23 cellular contexts compared by ENCODE assay signal in genomic region chr1:176752505-176752904, GRCh38.
"Had no signal": no experiment of that assay in that cellular context is flagged by ENCODE, and none has a peak within 500 bp of the region (broad histone marks: within the 10 kb centered on the region; RNA-seq: fewer than 3 reads in every experiment).

No MANE protein-coding gene starts in this region.

- H3K79me2 ChIP-seq: hepatocyte had no signal

- H3K9me3 Mint-ChIP-seq: memory B cell; mesothelial cell of epicardium; stimulated activated effector memory CD8-positive, alpha-beta T cell treated with anti-CD3 and anti-CD28 coated beads, Interleukin-12 subunit alpha, Interleukin-12 subunit beta, amount 100 ng/mL, for 72 hours had no signal

- H3K36me3 Mint-ChIP-seq: memory B cell; mesothelial cell of epicardium; natural killer cell; stimulated activated effector memory CD8-positive, alpha-beta T cell treated with anti-CD3 and anti-CD28 coated beads, Interleukin-12 subunit alpha, Interleukin-12 subunit beta, amount 100 ng/mL, for 72 hours had no signal

- H3K27ac ChIP-seq: coronary artery, hepatocyte, left lung, lower lobe of right lung, suprapubic skin, thyroid gland, upper lobe of left lung, vagina had no signal

- H3K27me3 Mint-ChIP-seq: memory B cell had no signal

- H2AFZ ChIP-seq: hepatocyte had no signal

- H3K27me3 ChIP-seq: hepatocyte, left lung, suprapubic skin, thyroid gland, upper lobe of left lung, vagina had no signal

- H3K4me3 Mint-ChIP-seq: memory B cell; mesothelial cell of epicardium; natural killer cell; neural crest cell; stimulated activated effector memory CD8-positive, alpha-beta T cell treated with anti-CD3 and anti-CD28 coated beads, Interleukin-12 subunit alpha, Interleukin-12 subunit beta, amount 100 ng/mL, for 72 hours had no signal

- H3K4me1 ChIP-seq: left lung, lower lobe of right lung, suprapubic skin, thyroid gland, upper lobe of left lung, vagina had no signal

- H3K9me3 ChIP-seq: lower lobe of right lung, suprapubic skin, thyroid gland, upper lobe of left lung, vagina had no signal

- ATAC-seq: left lung; lower lobe of right lung; natural killer cell; right cardiac atrium; stimulated activated effector memory CD8-positive, alpha-beta T cell treated with anti-CD3 and anti-CD28 coated beads, Interleukin-12 subunit alpha, Interleukin-12 subunit beta, amount 100 ng/mL, for 72 hours; stimulated activated naive CD8-positive, alpha-beta T cell treated with anti-CD3 and anti-CD28 coated beads, Interleukin-15, Interleukin-2, amounts not matched to agents 100 U/mL and 50 U/mL, for 24 hours had no signal

- H3K4me3 ChIP-seq: coronary artery, hepatocyte, left lung, lower lobe of right lung, smooth muscle cell, suprapubic skin, thyroid gland, upper lobe of left lung, vagina had no signal

- H3K36me3 ChIP-seq: left lung, lower lobe of right lung, suprapubic skin, thyroid gland, upper lobe of left lung, vagina had no signal

- DNase-seq: effector CD4-positive, alpha-beta T cell; foreskin melanocyte; head of caudate nucleus; kidney glomerular epithelial cell; left lung; lower lobe of right lung; natural killer cell; posterior cingulate gyrus; right cardiac atrium; stimulated activated CD4-positive, alpha-beta T cell treated with anti-CD3 and anti-CD28 coated beads, Interleukin-2, amount 100 ng/mL, for 48 hours; stimulated activated CD8-positive, alpha-beta memory T cell treated with anti-CD3 and anti-CD28 coated beads, Interleukin-4, amount 100 ng/mL, for 48 hours; stimulated activated naive CD8-positive, alpha-beta T cell treated with anti-CD3 and anti-CD28 coated beads, Interleukin-15, Interleukin-2, amounts not matched to agents 100 U/mL and 50 U/mL, for 24 hours; thyroid gland; upper lobe of left lung had no signal

- H3K27ac Mint-ChIP-seq: memory B cell; mesothelial cell of epicardium; natural killer cell; stimulated activated effector memory CD8-positive, alpha-beta T cell treated with anti-CD3 and anti-CD28 coated beads, Interleukin-12 subunit alpha, Interleukin-12 subunit beta, amount 100 ng/mL, for 72 hours had no signal

- H3K4me1 Mint-ChIP-seq: memory B cell; natural killer cell; neural crest cell; stimulated activated effector memory CD8-positive, alpha-beta T cell treated with anti-CD3 and anti-CD28 coated beads, Interleukin-12 subunit alpha, Interleukin-12 subunit beta, amount 100 ng/mL, for 72 hours had no signal

- H3K4me2 ChIP-seq: hepatocyte, smooth muscle cell had no signal
